Comparison of ENCODE assay signal across 11 cellular contexts in the genomic region with DNA sequence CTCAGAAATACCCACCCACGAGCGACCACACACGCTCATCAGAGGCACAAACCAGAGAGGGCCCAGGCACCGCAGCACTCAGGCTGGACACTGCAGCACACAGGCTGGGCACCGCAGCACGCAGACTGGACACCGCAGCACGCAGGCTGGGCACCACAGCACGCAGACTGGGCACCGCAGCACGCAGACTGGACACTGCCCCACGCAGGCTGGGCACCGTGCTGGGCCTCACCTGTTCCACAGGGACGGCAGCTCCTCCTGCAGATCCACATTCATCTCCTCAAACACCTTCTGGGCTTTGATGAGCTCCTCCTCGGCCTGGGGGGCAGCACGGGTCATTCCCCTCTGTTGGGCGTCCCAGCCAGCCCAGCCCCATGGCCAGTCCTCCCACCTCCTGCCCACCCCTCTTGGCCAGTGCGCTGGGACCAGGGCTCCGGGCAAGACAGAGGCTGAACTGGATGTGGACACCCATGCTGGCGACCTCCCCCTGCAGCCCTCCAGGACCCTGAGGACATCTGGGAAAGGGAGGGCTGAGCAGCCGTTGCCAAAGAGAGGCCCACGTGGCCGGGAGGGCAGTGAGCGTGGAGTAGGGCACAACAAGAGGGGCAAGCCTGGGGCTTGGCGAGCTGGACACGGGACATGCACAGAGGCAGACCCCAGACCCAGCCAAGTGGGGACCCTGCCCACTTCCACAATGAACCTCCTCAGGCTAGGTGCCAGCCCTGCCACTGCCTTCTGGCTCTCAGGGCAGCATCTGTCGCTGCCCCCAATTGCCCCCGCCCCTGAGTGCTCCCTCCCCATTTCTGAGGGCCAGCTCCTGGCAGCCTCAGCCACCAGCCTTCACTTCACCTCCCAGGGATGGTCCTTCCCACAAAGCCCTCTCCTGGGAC. TPM values are rescaled to one million over a fixed set of nuclear protein-coding genes. Genes with fewer than 3 reads are reported as not detected.
DNase-seq lines count a peak whose midpoint lies in the region; ATAC-seq and TF ChIP-seq lines count a peak whose summit lies in the region.
"Had no signal": no experiment of that assay in that cellular context is flagged by ENCODE, and none has a peak within 500 bp of the region (broad histone marks: within the 10 kb centered on the region; RNA-seq: fewer than 3 reads in every experiment).

No MANE protein-coding gene starts in this region.

- H3K27me3 Mint-ChIP-seq in T-helper 17 cell, result no peaks in the 10 kb centered on the region
- no peaks in the 10 kb centered on the region for H3K27me3 Mint-ChIP-seq in stimulated activated memory B cell treated with anti-CD40 and anti-IgM and Interleukin-4, amounts not matched to agents 10 μg/mL and 1 μg/mL and 100 μg/mL, for 72 hours
- H3K27me3 Mint-ChIP-seq: activated CD4-positive, alpha-beta T cell treated with anti-CD3 and anti-CD28 coated beads, Interleukin-2, amount 10 ng/mL, durations not matched to agents 7 days and 5 days; IgD-negative memory B cell had no signal

- H4K20me1 ChIP-seq in HCT116 (ENCODE audit: insufficient read depth), result no peaks in the 10 kb centered on the region

- H3K9ac ChIP-seq in HCT116 (ENCODE audit: low read length), result peak overlapping the region; percentile 89

- peak overlapping the region; percentile 92 for H3K27ac ChIP-seq in HCT116 (ENCODE audit: low read depth, low read length)
- peak overlapping the region; percentile 58 to 81 (median 69) for H3K27ac ChIP-seq in esophagus muscularis mucosa (replicated peaks in 1 of 4)

- CTCF ChIA-PET in HCT116 (lab: Charles Lee), result interaction anchor here (1.0 to 1.4 kb wide), 2 partner anchors 111 to 133 kb away, joined by 3 to 6 read pairs; no protein-coding TSS in a partner anchor

- no peaks in the 10 kb centered on the region for H3K36me3 Mint-ChIP-seq in T-helper 17 cell (ENCODE audit: low read depth)
- peaks cover 51% of the 10 kb centered on the region for H3K36me3 Mint-ChIP-seq in stimulated activated memory B cell treated with anti-CD40 and anti-IgM and Interleukin-4, amounts not matched to agents 10 μg/mL and 1 μg/mL and 100 μg/mL, for 72 hours

- H3K4me1 Mint-ChIP-seq in T-helper 17 cell, result peaks cover 13% of the 10 kb centered on the region
- H3K4me1 Mint-ChIP-seq in stimulated activated memory B cell treated with anti-CD40 and anti-IgM and Interleukin-4, amounts not matched to agents 10 μg/mL and 1 μg/mL and 100 μg/mL, for 72 hours, result peaks cover 30% of the 10 kb centered on the region

- H3K4me1 ChIP-seq in HCT116 (ENCODE audit: control insufficient read depth in 1 of 2, insufficient read depth in 2 of 2, low read length in 2 of 2) (peaks cover 31 to 57% of the 10 kb centered on the region in 2 experiments), esophagus muscularis mucosa (peaks cover 36 to 61% (median 48%) of the 10 kb centered on the region in 4 donors)

- no peak overlapping the region for H2AFZ ChIP-seq in HCT116 (ENCODE audit: low read depth, low read length, poor library complexity, severe bottlenecking)

- H3K27ac Mint-ChIP-seq in T-helper 17 cell, result peak overlapping the region; percentile 62
- H3K27ac Mint-ChIP-seq in stimulated activated memory B cell treated with anti-CD40 and anti-IgM and Interleukin-4, amounts not matched to agents 10 μg/mL and 1 μg/mL and 100 μg/mL, for 72 hours, result peak overlapping the region; percentile 79
- H3K27ac Mint-ChIP-seq: activated CD4-positive, alpha-beta T cell treated with anti-CD3 and anti-CD28 coated beads, Interleukin-2, amount 10 ng/mL, durations not matched to agents 7 days and 5 days; IgD-negative memory B cell had no signal

- no peaks in the 10 kb centered on the region for H3K79me2 ChIP-seq in HCT116 (ENCODE audit: insufficient read depth, low read length)

- intact Hi-C loops in HCT116 (cut with micrococcal nuclease) (loop anchor here (5.0 kb wide), 1 partner anchor 323 kb away; a partner anchor contains a TSS), esophagus muscularis mucosa (cut with DNase I) (loop anchor here (10.0 kb wide), 2 partner anchors 111 to 221 kb away; no protein-coding TSS in a partner anchor)

- H3K27me3 ChIP-seq in HCT116 (ENCODE audit: insufficient read depth, low read length) (no peaks in the 10 kb centered on the region), esophagus muscularis mucosa (no peaks in the 10 kb centered on the region)

- BruUV-seq in HCT116 (replicated peaks; lab: Mats Ljungman, UMichigan), result TSS peak; percentile 38

- H3K4me3 Mint-ChIP-seq in T-helper 17 cell, result no peak overlapping the region
- H3K4me3 Mint-ChIP-seq in stimulated activated memory B cell treated with anti-CD40 and anti-IgM and Interleukin-4, amounts not matched to agents 10 μg/mL and 1 μg/mL and 100 μg/mL, for 72 hours, result no peak overlapping the region
- H3K4me3 Mint-ChIP-seq: activated CD4-positive, alpha-beta T cell treated with anti-CD3 and anti-CD28 coated beads, Interleukin-2, amount 10 ng/mL, durations not matched to agents 7 days and 5 days; IgD-negative memory B cell had no signal

- H3K4me3 ChIP-seq in HCT116 (replicated peaks in 1 of 2; ENCODE audit: low read depth in 1 of 2, low read length in 2 of 2) (peak overlapping the region; percentile 16 to 54), esophagus muscularis mucosa (peak overlapping the region; percentile 0 to 24 (median 10))
- H3K4me3 ChIP-seq: prostate gland had no signal

- H3K9me3 Mint-ChIP-seq in stimulated activated memory B cell treated with anti-CD40 and anti-IgM and Interleukin-4, amounts not matched to agents 10 μg/mL and 1 μg/mL and 100 μg/mL, for 72 hours, result no peaks in the 10 kb centered on the region
- H3K9me3 Mint-ChIP-seq: activated CD4-positive, alpha-beta T cell treated with anti-CD3 and anti-CD28 coated beads, Interleukin-2, amount 10 ng/mL, durations not matched to agents 7 days and 5 days; IgD-negative memory B cell had no signal

- DNase-seq in HCT116 (ENCODE audit: low read depth, low spot score), result no peak
- no peak for DNase-seq in T-helper 17 cell
- DNase-seq in esophagus muscularis mucosa (ENCODE audit: extremely low spot score), result no peak
- no peak for DNase-seq in SIG-M5 (lab: John Stamatoyannopoulos, UW)

- H3K9me2 ChIP-seq in HCT116 (ENCODE audit: insufficient read depth), result no peaks in the 10 kb centered on the region

- ATAC-seq in HCT116 (no peak), T-helper 17 cell (no peak), HG03196 (IDR thresholded peaks at IDR 0.05; ENCODE audit: unreplicated experiment) (no peak), HG03039 (IDR thresholded peaks at IDR 0.05; ENCODE audit: unreplicated experiment) (no peak), HG02571 (IDR thresholded peaks at IDR 0.05; ENCODE audit: unreplicated experiment) (no peak)
- ATAC-seq in stimulated activated memory B cell treated with anti-CD40 and anti-IgM and Interleukin-4, amounts not matched to agents 10 μg/mL and 1 μg/mL and 100 μg/mL, for 72 hours, result no peak

- RAD21 ChIA-PET in HCT116 (lab: Charles Lee; ENCODE audit: low non-redundant PET in 1 of 2, low total read pairs in 2 of 2, uncharacterized antibody in 2 of 2, unreplicated experiment in 2 of 2), result no interaction called here

- 80% methylated on average over 9 of the region's 28 CpGs for WGBS in esophagus muscularis mucosa

- POLR2A ChIA-PET in HCT116 (lab: Charles Lee), result no interaction called here

- TF ChIP-seq RAD21 in HCT116 (IDR thresholded peaks at IDR 0.05; ENCODE audit: low read depth), result no peak

- H3K36me3 ChIP-seq in HCT116 (ENCODE audit: control insufficient read depth in 1 of 2, insufficient read depth in 2 of 2, low read length in 2 of 2), result no peaks in the 10 kb centered on the region; a peak in 1 of 4 replicates
- peaks cover 0 to 52% (median 16%) of the 10 kb centered on the region in 4 donors for H3K36me3 ChIP-seq in esophagus muscularis mucosa

- TF ChIP-seq CTCF in HCT116 (IDR thresholded peaks at IDR 0.05 in 2 of 3, conservative IDR thresholded peaks at IDR 0.05 in 1 of 3; ENCODE audit: borderline replicate concordance in 1 of 3, insufficient read depth in 1 of 3, low read depth in 2 of 3, low read length in 2 of 3), result no peak
- TF ChIP-seq CTCF in esophagus muscularis mucosa (IDR thresholded peaks at IDR 0.05), result no peak

- TF ChIP-seq POLR2A in HCT116 (IDR thresholded peaks at IDR 0.05; ENCODE audit: borderline replicate concordance, extremely low read depth, insufficient read depth, insufficient read length) (no peak), esophagus muscularis mucosa (IDR thresholded peaks at IDR 0.05; ENCODE audit: low read depth) (no peak)

- TF ChIP-seq EP300 in esophagus muscularis mucosa (IDR thresholded peaks at IDR 0.05), result no peak

- no peaks in the 10 kb centered on the region for H3K9me3 ChIP-seq in HCT116 (ENCODE audit: control insufficient read depth in 1 of 2, insufficient read depth in 1 of 2, low read depth in 1 of 2, low read length in 2 of 2)
- no peaks in the 10 kb centered on the region for H3K9me3 ChIP-seq in T-helper 17 cell (ENCODE audit: control insufficient read depth, low read length, poor library complexity, severe bottlenecking)
- H3K9me3 ChIP-seq in esophagus muscularis mucosa, result no peaks in the 10 kb centered on the region
- H3K9me3 ChIP-seq: prostate gland had no signal

- H3K4me2 ChIP-seq in HCT116 (ENCODE audit: low read length), result peak overlapping the region; percentile 94

TF ChIP-seq in HCT116, 20 proteins besides CTCF, POLR2A, EP300 and RAD21 (continues in another document):
- TF ChIP-seq SRF (IDR thresholded peaks at IDR 0.05; ENCODE audit: low read depth), result no peak
- no peak for TF ChIP-seq ZFX (IDR thresholded peaks at IDR 0.05)
- TF ChIP-seq EGR1 (IDR thresholded peaks at IDR 0.05; ENCODE audit: low read depth), result no peak
- TF ChIP-seq POLR2AphosphoS5 (IDR thresholded peaks at IDR 0.05; ENCODE audit: low read depth, low read length), result no peak
- TF ChIP-seq SP1 (IDR thresholded peaks at IDR 0.05; ENCODE audit: low read depth), result no peak
- no peak for TF ChIP-seq SIN3A (IDR thresholded peaks at IDR 0.05; ENCODE audit: low read depth)
- no peak for TF ChIP-seq YY1 (IDR thresholded peaks at IDR 0.05; ENCODE audit: extremely low read depth, insufficient replicate concordance, low read depth, low read length)
- TF ChIP-seq, protein P1, sequence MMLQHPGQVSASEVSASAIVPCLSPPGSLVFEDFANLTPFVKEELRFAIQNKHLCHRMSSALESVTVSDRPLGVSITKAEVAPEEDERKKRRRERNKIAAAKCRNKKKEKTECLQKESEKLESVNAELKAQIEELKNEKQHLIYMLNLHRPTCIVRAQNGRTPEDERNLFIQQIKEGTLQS (IDR thresholded peaks at IDR 0.05), result no peak

RNA-seq across cellular contexts. Expression of a gene that starts 43.0 kb away (rescaled TPM):
- total RNA-seq in HCT116 (2021; ENCODE audit: unreplicated experiment) (31.8 TPM), T-helper 17 cell (100 to 1,000 TPM; 132 to 133 TPM), esophagus muscularis mucosa (10 to 100 TPM; 32.4 to 78.2 (median 50.2) TPM)
- polyA plus RNA-seq in HCT116 (2012), result 39.0 and 41.5 TPM in 2 replicates
